Comparison of ENCODE assay signal across 8 cellular contexts in genomic region chr1:112618114-112618720, GRCh38. TPM values are rescaled to one million over a fixed set of nuclear protein-coding genes. Genes with fewer than 3 reads are reported as not detected.
A peak's percentile ranks its signal among the peaks of the same experiment; 100 is the strongest.
DNase-seq lines count a peak whose midpoint lies in the region; ATAC-seq and TF ChIP-seq lines count a peak whose summit lies in the region.

No MANE protein-coding gene starts in this region.

- peak overlapping the region; percentile 94 for H3K4me2 ChIP-seq in smooth muscle cell

- peak overlapping the region; percentile 73 for H2AFZ ChIP-seq in smooth muscle cell (ENCODE audit: low read depth)

- no peaks in the 10 kb centered on the region for H3K9me3 Mint-ChIP-seq in activated T-cell treated with anti-CD3 and anti-CD28 coated beads, Interleukin-2, amount 50 U/mL, for 24 hours
- H3K9me3 Mint-ChIP-seq in activated naive CD8-positive, alpha-beta T cell treated with anti-CD3 and anti-CD28 coated beads for 36 hours, result no peaks in the 10 kb centered on the region

- 1% methylated on average over 12 of the region's 12 CpGs for WGBS in smooth muscle cell (ENCODE audit: low lambda C conversion rate)

- H3F3A ChIP-seq in smooth muscle cell (ENCODE audit: low read depth), result peaks cover 4% of the 10 kb centered on the region

- no peaks in the 10 kb centered on the region for H3K27me3 Mint-ChIP-seq in activated T-cell treated with anti-CD3 and anti-CD28 coated beads, Interleukin-2, amount 50 U/mL, for 24 hours
- H3K27me3 Mint-ChIP-seq in activated naive CD8-positive, alpha-beta T cell treated with anti-CD3 and anti-CD28 coated beads for 36 hours, result no peaks in the 10 kb centered on the region

- peaks cover 72% of the 10 kb centered on the region for H3K79me2 ChIP-seq in smooth muscle cell (ENCODE audit: low read depth)

- TF ChIP-seq CTCF in smooth muscle cell (IDR thresholded peaks at IDR 0.05; ENCODE audit: borderline replicate concordance, insufficient read depth, poor library complexity, severe bottlenecking), result no peak

- H3K36me3 Mint-ChIP-seq in activated T-cell treated with anti-CD3 and anti-CD28 coated beads, Interleukin-2, amount 50 U/mL, for 24 hours (ENCODE audit: low read depth), result peaks cover 72% of the 10 kb centered on the region
- peaks cover 37% of the 10 kb centered on the region for H3K36me3 Mint-ChIP-seq in activated naive CD8-positive, alpha-beta T cell treated with anti-CD3 and anti-CD28 coated beads for 36 hours

- peaks cover 30% of the 10 kb centered on the region for H4K20me1 ChIP-seq in smooth muscle cell (ENCODE audit: low read depth)

- ATAC-seq in GM21825 (IDR thresholded peaks at IDR 0.05; ENCODE audit: unreplicated experiment), result no peak

- peaks cover 30% of the 10 kb centered on the region for H3K4me1 Mint-ChIP-seq in activated T-cell treated with anti-CD3 and anti-CD28 coated beads, Interleukin-2, amount 50 U/mL, for 24 hours (ENCODE audit: low read depth)
- peaks cover 28% of the 10 kb centered on the region for H3K4me1 Mint-ChIP-seq in activated naive CD8-positive, alpha-beta T cell treated with anti-CD3 and anti-CD28 coated beads for 36 hours

- H3K27ac Mint-ChIP-seq in activated T-cell treated with anti-CD3 and anti-CD28 coated beads, Interleukin-2, amount 50 U/mL, for 24 hours, result peak overlapping the region; percentile 99
- peak overlapping the region; percentile 100 for H3K27ac Mint-ChIP-seq in activated naive CD8-positive, alpha-beta T cell treated with anti-CD3 and anti-CD28 coated beads for 36 hours

- H3K36me3 ChIP-seq in iPS-15b (ENCODE audit: control insufficient read depth, insufficient read depth, low read length) (peaks cover 8% of the 10 kb centered on the region), smooth muscle cell (ENCODE audit: low read depth) (no peaks in the 10 kb centered on the region)

- peak overlapping the region; percentile 96 for H3K27ac ChIP-seq in smooth muscle cell (ENCODE audit: low read depth)

- peak overlapping the region; percentile 99 for H3K4me3 Mint-ChIP-seq in activated T-cell treated with anti-CD3 and anti-CD28 coated beads, Interleukin-2, amount 50 U/mL, for 24 hours
- H3K4me3 Mint-ChIP-seq in activated naive CD8-positive, alpha-beta T cell treated with anti-CD3 and anti-CD28 coated beads for 36 hours, result peak overlapping the region; percentile 99

- intact Hi-C loops in head of caudate nucleus (cut with DNase I), result loop anchor here (10.0 kb wide), 2 partner anchors 113 to 223 kb away; partner anchors contain the start of genes CTTNBP2NL and WNT2B

- no peaks in the 10 kb centered on the region for H3K4me1 ChIP-seq in iPS-15b (ENCODE audit: control insufficient read depth, insufficient read depth, low read length)
- peaks cover 18% of the 10 kb centered on the region for H3K4me1 ChIP-seq in smooth muscle cell (ENCODE audit: low read depth)

- no peaks in the 10 kb centered on the region for H3K27me3 ChIP-seq in iPS-15b (ENCODE audit: control insufficient read depth, insufficient read depth, low read length)
- no peaks in the 10 kb centered on the region for H3K27me3 ChIP-seq in smooth muscle cell (ENCODE audit: low read depth)

- H3K4me3 ChIP-seq in iPS-15b (ENCODE audit: low read depth, low read length) (peak overlapping the region; percentile 100), smooth muscle cell (peak overlapping the region; percentile 89)

- H3K9ac ChIP-seq in iPS-15b (ENCODE audit: low read depth, low read length), result peak overlapping the region; percentile 91
- H3K9ac ChIP-seq in smooth muscle cell (ENCODE audit: low read depth), result peak overlapping the region; percentile 96

- no peak for DNase-seq in activated T-cell treated with anti-CD3 and anti-CD28 coated beads, Interleukin-2, amount 50 U/mL, for 24 hours
- DNase-seq in activated T-cell treated with anti-CD3 and anti-CD28 coated beads, Interleukin-2, amount 50 U/mL, for 48 hours, result no peak
- peak; percentile 1 for DNase-seq in LoVo (ENCODE audit: low spot score)
- no peak for DNase-seq in activated naive CD8-positive, alpha-beta T cell treated with anti-CD3 and anti-CD28 coated beads for 36 hours
- no peak for DNase-seq in smooth muscle cell (lab: John Stamatoyannopoulos, UW; ENCODE audit: unreplicated experiment)
- no peak for DNase-seq in head of caudate nucleus

- no peaks in the 10 kb centered on the region for H3K9me3 ChIP-seq in iPS-15b (ENCODE audit: control insufficient read depth, insufficient read depth, low read length)
- H3K9me3 ChIP-seq in smooth muscle cell (replicated peaks; ENCODE audit: low read depth), result no peaks in the 10 kb centered on the region

RNA-seq across cellular contexts. Expression of gene ST7L, which starts 0.7 kb away (rescaled TPM):
- total RNA-seq in activated naive CD8-positive, alpha-beta T cell treated with anti-CD3 and anti-CD28 coated beads for 36 hours, result 10 to 100 TPM; 11.4 to 12.7 TPM
- total RNA-seq in smooth muscle cell, result 17.2 and 28.0 TPM in 2 replicates
- 11.8 and 16.3 TPM in 2 replicates for polyA plus RNA-seq in smooth muscle cell

RNA-seq across cellular contexts. Expression of gene CAPZA1, which starts 1.4 kb away (rescaled TPM):
- 100 to 1,000 TPM; 243 to 245 TPM for total RNA-seq in activated naive CD8-positive, alpha-beta T cell treated with anti-CD3 and anti-CD28 coated beads for 36 hours
- 238 and 264 TPM in 2 replicates for total RNA-seq in smooth muscle cell
- polyA plus RNA-seq in smooth muscle cell, result 100 and 114 TPM in 2 replicates

RNA-seq across cellular contexts. Expression of gene MOV10, which starts 56.2 kb away (rescaled TPM):
- 10 to 100 TPM; 66.1 to 66.4 TPM for total RNA-seq in activated naive CD8-positive, alpha-beta T cell treated with anti-CD3 and anti-CD28 coated beads for 36 hours
- 36.9 and 40.4 TPM in 2 replicates for total RNA-seq in smooth muscle cell
- polyA plus RNA-seq in smooth muscle cell, result 56.8 and 60.6 TPM in 2 replicates
